In the genomic region with DNA sequence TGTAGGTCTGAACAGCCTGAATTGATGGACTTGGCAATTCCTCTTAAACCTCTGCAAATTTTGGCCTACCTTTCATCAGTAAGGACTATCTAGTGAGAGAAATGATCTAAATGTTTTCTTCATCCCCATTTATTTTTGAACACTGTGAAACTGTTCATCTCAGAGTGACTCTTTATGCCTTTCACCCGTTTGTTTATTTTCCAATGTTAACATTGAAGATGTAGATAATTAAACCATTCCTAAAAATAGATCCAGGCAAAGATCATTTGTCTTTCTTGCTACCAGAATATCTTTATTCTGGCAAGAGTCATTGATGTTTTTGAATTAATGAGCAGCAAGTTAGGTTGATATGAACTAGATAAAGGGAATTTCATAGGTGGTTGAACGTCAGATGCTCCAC, we compare ENCODE assay signal across 8 cellular contexts. TPM values are rescaled to one million over a fixed set of nuclear protein-coding genes. Genes with fewer than 3 reads are reported as not detected.
DNase-seq lines count a peak whose midpoint lies in the region; ATAC-seq, FAIRE-seq and TF ChIP-seq lines count a peak whose summit lies in the region.
"Had no signal": no experiment of that assay in that cellular context is flagged by ENCODE, and none has a peak within 500 bp of the region (broad histone marks: within the 10 kb centered on the region; RNA-seq: fewer than 3 reads in every experiment).

No MANE protein-coding gene starts in this region.

- peak overlapping the region; percentile 51 for H3K9ac ChIP-seq in smooth muscle cell (ENCODE audit: low read depth)

- peak overlapping the region; percentile 35 for H3K4me3 ChIP-seq in HEK293 (ENCODE audit: low read depth, low read length)
- peak overlapping the region; percentile 86 for H3K4me3 ChIP-seq in right cardiac atrium (ENCODE audit: low read length)
- H3K4me3 ChIP-seq in smooth muscle cell, result peak overlapping the region; percentile 73

- peaks cover 81% of the 10 kb centered on the region for H3K79me2 ChIP-seq in smooth muscle cell (ENCODE audit: low read depth)

- peak overlapping the region; percentile 57 for H3K4me3 Mint-ChIP-seq in activated CD4-positive, alpha-beta memory T cell treated with anti-CD3 and anti-CD28 coated beads, Interleukin-2, amount 10 ng/mL, durations not matched to agents 7 days and 5 days

- FAIRE-seq in GM12891 (lab: Jason Lieb, UNC), result no peak

- H4K20me1 ChIP-seq in smooth muscle cell (ENCODE audit: low read depth), result peaks cover 71% of the 10 kb centered on the region

- H3K4me2 ChIP-seq in smooth muscle cell, result peak overlapping the region; percentile 85

- intact Hi-C loops in right cardiac atrium (cut with DNase I) (loop anchor here (10.0 kb wide), 3 partner anchors 63 to 277 kb away; partner anchors contain the start of gene BOD1 (in 1 of the 4)), sciatic nerve (cut with DNase I) (no loop called here)

- H3K27me3 ChIP-seq in right cardiac atrium (ENCODE audit: control insufficient read depth, insufficient read depth), result no peaks in the 10 kb centered on the region
- no peaks in the 10 kb centered on the region for H3K27me3 ChIP-seq in smooth muscle cell (ENCODE audit: low read depth)

- POLR2A ChIA-PET in HEK293 (lab: Yijun Ruan, JAX), result interaction anchor here (0.6 to 1.4 kb wide), 2 partner anchors 59 to 205 kb away, joined by 3 to 4 read pairs; no protein-coding TSS in a partner anchor
- POLR2A ChIA-PET in activated CD4-positive, alpha-beta memory T cell treated with anti-CD3 and anti-CD28 coated beads, Interleukin-2, amount 10 ng/mL, durations not matched to agents 7 days and 5 days (lab: Charles Lee), result interaction anchor here (1.2 to 2.0 kb wide), 2 partner anchors 16 to 26 kb away, joined by 4 to 12 read pairs; no protein-coding TSS in a partner anchor

- DNase-seq in activated CD4-positive, alpha-beta memory T cell treated with anti-CD3 and anti-CD28 coated beads, Interleukin-2, amount 10 ng/mL, durations not matched to agents 7 days and 5 days, result no peak
- DNase-seq in right cardiac atrium, result no peak
- no peak for DNase-seq in smooth muscle cell (lab: John Stamatoyannopoulos, UW; ENCODE audit: unreplicated experiment)
- no peak for DNase-seq in GM12891 (ENCODE audit: insufficient read length, low spot score)
- DNase-seq in kidney glomerular epithelial cell (lab: John Stamatoyannopoulos, UW), result no peak
- no peak for DNase-seq in sciatic nerve (ENCODE audit: low spot score)
- DNase-seq: NCI-H146 had no signal

- peaks cover 62% of the 10 kb centered on the region for H3K4me1 Mint-ChIP-seq in activated CD4-positive, alpha-beta memory T cell treated with anti-CD3 and anti-CD28 coated beads, Interleukin-2, amount 10 ng/mL, durations not matched to agents 7 days and 5 days

- CTCF ChIA-PET in HEK293 (lab: Yijun Ruan, JAX), result interaction anchor here (0.8 kb wide), 1 partner anchor 34 kb away, joined by 3 read pairs; no protein-coding TSS in a partner anchor
- CTCF ChIA-PET in activated CD4-positive, alpha-beta memory T cell treated with anti-CD3 and anti-CD28 coated beads, Interleukin-2, amount 10 ng/mL, durations not matched to agents 7 days and 5 days (lab: Charles Lee), result interaction anchor here (1.0 to 2.1 kb wide), 3 partner anchors 12 to 82 kb away, joined by 3 to 6 read pairs (median 4); no protein-coding TSS in a partner anchor

- H3K9me3 Mint-ChIP-seq in activated CD4-positive, alpha-beta memory T cell treated with anti-CD3 and anti-CD28 coated beads, Interleukin-2, amount 10 ng/mL, durations not matched to agents 7 days and 5 days, result no peaks in the 10 kb centered on the region

- TF ChIP-seq POLR2A in GM12891 (IDR thresholded peaks at IDR 0.05; ENCODE audit: low read depth, low read length), result no peak

- TF ChIP-seq CTCF in HEK293 (tag by site-specific recombination; IDR thresholded peaks at IDR 0.05), result no peak
- TF ChIP-seq CTCF in smooth muscle cell (IDR thresholded peaks at IDR 0.05; ENCODE audit: borderline replicate concordance, insufficient read depth, poor library complexity, severe bottlenecking), result no peak

- peaks cover 31% of the 10 kb centered on the region for H3K36me3 Mint-ChIP-seq in activated CD4-positive, alpha-beta memory T cell treated with anti-CD3 and anti-CD28 coated beads, Interleukin-2, amount 10 ng/mL, durations not matched to agents 7 days and 5 days (ENCODE audit: low read depth)

- H3K9me3 ChIP-seq in HEK293 (ENCODE audit: control insufficient read depth, insufficient read depth, low read depth, low read length) (no peaks in the 10 kb centered on the region), right cardiac atrium (ENCODE audit: control insufficient read depth, low read length) (no peaks in the 10 kb centered on the region), smooth muscle cell (replicated peaks; ENCODE audit: low read depth) (no peaks in the 10 kb centered on the region)

- H2AFZ ChIP-seq in smooth muscle cell (ENCODE audit: low read depth), result no peak overlapping the region

- H3K36me3 ChIP-seq in HEK293 (ENCODE audit: control insufficient read depth in 2 of 2, insufficient read depth in 1 of 2, low read length in 2 of 2) (no peaks in the 10 kb centered on the region), smooth muscle cell (ENCODE audit: low read depth) (no peaks in the 10 kb centered on the region)

- H3K27ac ChIP-seq in HEK293 (ENCODE audit: extremely low read depth, low read depth, low read length) (no peak overlapping the region), right cardiac atrium (ENCODE audit: low read length) (no peak overlapping the region), smooth muscle cell (ENCODE audit: low read depth) (no peak overlapping the region)

- H3K27ac Mint-ChIP-seq in activated CD4-positive, alpha-beta memory T cell treated with anti-CD3 and anti-CD28 coated beads, Interleukin-2, amount 10 ng/mL, durations not matched to agents 7 days and 5 days, result no peak overlapping the region

- H3K27me3 Mint-ChIP-seq in activated CD4-positive, alpha-beta memory T cell treated with anti-CD3 and anti-CD28 coated beads, Interleukin-2, amount 10 ng/mL, durations not matched to agents 7 days and 5 days, result no peaks in the 10 kb centered on the region

- H3K4me1 ChIP-seq in HEK293 (ENCODE audit: control insufficient read depth, insufficient read depth, low read length) (peaks cover 14% of the 10 kb centered on the region), right cardiac atrium (ENCODE audit: control insufficient read depth, insufficient read depth, low read length) (peaks cover 6% of the 10 kb centered on the region), smooth muscle cell (ENCODE audit: low read depth) (peaks cover 32% of the 10 kb centered on the region)

- WGBS in right cardiac atrium, result 39% methylated on average over 2 of the region's 2 CpGs
- WGBS in smooth muscle cell (ENCODE audit: low lambda C conversion rate), result 45% methylated on average over 2 of the region's 2 CpGs

- ATAC-seq in right cardiac atrium (no peak), sciatic nerve (no peak)

- H3F3A ChIP-seq in smooth muscle cell (ENCODE audit: low read depth), result no peaks in the 10 kb centered on the region

TF ChIP-seq in HEK293, 187 proteins besides CTCF, POLR2A, EP300 and RAD21:
- no peak for TF ChIP-seq ZNF433 (tag by site-specific recombination; IDR thresholded peaks at IDR 0.05; ENCODE audit: low read depth)
- TF ChIP-seq ZBTB8A (tag by site-specific recombination; IDR thresholded peaks at IDR 0.05), result no peak
- no peak for TF ChIP-seq ZSCAN23 (tag by site-specific recombination; IDR thresholded peaks at IDR 0.05)
- TF ChIP-seq, protein P1, sequence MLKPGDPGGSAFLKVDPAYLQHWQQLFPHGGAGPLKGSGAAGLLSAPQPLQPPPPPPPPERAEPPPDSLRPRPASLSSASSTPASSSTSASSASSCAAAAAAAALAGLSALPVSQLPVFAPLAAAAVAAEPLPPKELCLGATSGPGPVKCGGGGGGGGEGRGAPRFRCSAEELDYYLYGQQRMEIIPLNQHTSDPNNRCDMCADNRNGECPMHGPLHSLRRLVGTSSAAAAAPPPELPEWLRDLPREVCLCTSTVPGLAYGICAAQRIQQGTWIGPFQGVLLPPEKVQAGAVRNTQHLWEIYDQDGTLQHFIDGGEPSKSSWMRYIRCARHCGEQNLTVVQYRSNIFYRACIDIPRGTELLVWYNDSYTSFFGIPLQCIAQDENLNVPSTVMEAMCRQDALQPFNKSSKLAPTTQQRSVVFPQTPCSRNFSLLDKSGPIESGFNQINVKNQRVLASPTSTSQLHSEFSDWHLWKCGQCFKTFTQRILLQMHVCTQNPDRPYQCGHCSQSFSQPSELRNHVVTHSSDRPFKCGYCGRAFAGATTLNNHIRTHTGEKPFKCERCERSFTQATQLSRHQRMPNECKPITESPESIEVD (tag by site-specific recombination; IDR thresholded peaks at IDR 0.05), result peak; percentile 14

TF ChIP-seq in GM12891, 5 proteins besides CTCF, POLR2A, EP300 and RAD21:
- TF ChIP-seq SPI1 (IDR thresholded peaks at IDR 0.05; ENCODE audit: low read depth, low read length) (no peak), TAF1 (IDR thresholded peaks at IDR 0.05; ENCODE audit: low read depth, low read length) (no peak), PAX5 (IDR thresholded peaks at IDR 0.05; ENCODE audit: insufficient read depth, low read length, severe bottlenecking) (no peak), POLR2AphosphoS5 (IDR thresholded peaks at IDR 0.05; ENCODE audit: low read depth, low read length) (no peak), POU2F2 (IDR thresholded peaks at IDR 0.05; ENCODE audit: low read depth, low read length) (no peak)
TF ChIP-seq in GM12891: peak in this region for 0.

RNA-seq across cellular contexts. Expression of gene CPEB4, which starts 3.2 kb away (rescaled TPM):
- 10 to 100 TPM; 17.3 to 19.5 TPM for total RNA-seq in activated CD4-positive, alpha-beta memory T cell treated with anti-CD3 and anti-CD28 coated beads, Interleukin-2, amount 10 ng/mL, durations not matched to agents 7 days and 5 days
- 100 to 1,000 TPM in 2 of 4 donors, 10 to 100 TPM in 2; 92.4 to 152 (median 98.8) TPM for total RNA-seq in right cardiac atrium
- polyA plus RNA-seq in right cardiac atrium, result 23.9 TPM
- total RNA-seq in smooth muscle cell, result 30.7 and 38.5 TPM in 2 replicates
- 5.1 and 8.0 TPM in 2 replicates for polyA plus RNA-seq in smooth muscle cell
- polyA plus RNA-seq in GM12891 (2012; ENCODE audit: low read depth, missing spikeins), result 15.2 TPM
- 42.2 TPM for total RNA-seq in sciatic nerve

Comparison
In these comparisons a context has a peak if more than half of its experiments do, and no peak if none do; other contexts are left out.
1. H3K4me3 ChIP-seq: peak in every context shown above with its lines; median percentile 86 in right cardiac atrium; 73 in smooth muscle cell; 35 in HEK293.